ENCODE assay signal across 13 cellular contexts in the genomic region with DNA sequence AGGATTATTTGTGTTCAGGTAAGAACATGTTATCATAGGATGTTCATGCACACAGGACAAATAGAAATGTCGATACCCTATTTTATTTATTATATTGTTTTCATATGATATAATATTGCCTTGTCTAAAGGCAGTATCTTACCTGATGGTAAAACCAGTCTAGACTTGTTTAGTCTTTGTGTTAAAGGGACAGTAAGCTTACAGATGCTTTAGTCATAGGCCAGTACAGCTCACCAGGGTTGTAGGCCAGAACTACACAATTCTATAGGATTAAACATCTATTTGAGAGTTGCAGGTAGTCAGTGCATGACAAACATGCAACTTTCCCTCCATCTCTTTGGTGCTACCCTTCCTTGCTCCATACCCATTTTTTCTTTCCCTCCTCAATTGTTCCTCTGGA.
DNase-seq lines count a peak whose midpoint lies in the region; ATAC-seq, FAIRE-seq and TF ChIP-seq lines count a peak whose summit lies in the region.
"Had no signal": no experiment of that assay in that cellular context is flagged by ENCODE, and none has a peak within 500 bp of the region (broad histone marks: within the 10 kb centered on the region; RNA-seq: fewer than 3 reads in every experiment).

No MANE protein-coding gene starts in this region.

- peak; percentile 11 for ATAC-seq in stimulated activated effector memory CD8-positive, alpha-beta T cell treated with anti-CD3 and anti-CD28 coated beads, Interleukin-12 subunit alpha, Interleukin-12 subunit beta, amount 100 ng/mL, for 72 hours
- no peak for ATAC-seq in naive thymus-derived CD8-positive, alpha-beta T cell

- no peaks in the 10 kb centered on the region for H3K36me3 ChIP-seq in bronchial epithelial cell (ENCODE audit: control insufficient read depth, insufficient read depth, low read length)
- H3K36me3 ChIP-seq in mesenchymal stem cell (ENCODE audit: control insufficient read depth in 1 of 2, insufficient read depth in 2 of 2, low read depth in 1 of 2, low read length in 2 of 2), result no peaks in the 10 kb centered on the region

- no peak overlapping the region for H3K4me3 Mint-ChIP-seq in stimulated activated effector memory CD8-positive, alpha-beta T cell treated with anti-CD3 and anti-CD28 coated beads, Interleukin-12 subunit alpha, Interleukin-12 subunit beta, amount 100 ng/mL, for 72 hours
- H3K4me3 Mint-ChIP-seq in naive thymus-derived CD8-positive, alpha-beta T cell, result no peak overlapping the region

- H3K9me3 Mint-ChIP-seq in stimulated activated effector memory CD8-positive, alpha-beta T cell treated with anti-CD3 and anti-CD28 coated beads, Interleukin-12 subunit alpha, Interleukin-12 subunit beta, amount 100 ng/mL, for 72 hours, result no peaks in the 10 kb centered on the region
- H3K9me3 Mint-ChIP-seq in naive thymus-derived CD8-positive, alpha-beta T cell, result no peaks in the 10 kb centered on the region

- no peak overlapping the region for H4K8ac ChIP-seq in mesenchymal stem cell (ENCODE audit: low read length)

- no peak overlapping the region for H2BK12ac ChIP-seq in mesenchymal stem cell (ENCODE audit: low read length in 2 of 2)

- H3K4me3 ChIP-seq in bronchial epithelial cell (ENCODE audit: low read depth, low read length) (no peak overlapping the region), mesenchymal stem cell (ENCODE audit: insufficient read depth in 1 of 2, low read depth in 1 of 2, low read length in 2 of 2) (no peak overlapping the region)

- no peak overlapping the region for H4K91ac ChIP-seq in mesenchymal stem cell (ENCODE audit: low read length)

- H3K4me1 Mint-ChIP-seq in stimulated activated effector memory CD8-positive, alpha-beta T cell treated with anti-CD3 and anti-CD28 coated beads, Interleukin-12 subunit alpha, Interleukin-12 subunit beta, amount 100 ng/mL, for 72 hours, result peaks cover under 1% of the 10 kb centered on the region
- peaks cover 0 to 2% (median under 1%) of the 10 kb centered on the region in 4 donors for H3K4me1 Mint-ChIP-seq in naive thymus-derived CD8-positive, alpha-beta T cell

- no peak overlapping the region for H3K23ac ChIP-seq in mesenchymal stem cell (ENCODE audit: low read length in 2 of 2)

- H2BK5ac ChIP-seq in mesenchymal stem cell (ENCODE audit: low read depth, low read length, poor library complexity, severe bottlenecking), result no peak overlapping the region

- H3K27me3 ChIP-seq in bronchial epithelial cell (ENCODE audit: control insufficient read depth, insufficient read depth, low read length), result no peaks in the 10 kb centered on the region
- H3K27me3 ChIP-seq in mesenchymal stem cell (ENCODE audit: control insufficient read depth in 1 of 2, insufficient read depth in 1 of 2, low read length in 2 of 2), result no peaks in the 10 kb centered on the region

- H2AK5ac ChIP-seq in mesenchymal stem cell (ENCODE audit: low read length, severe bottlenecking), result no peak overlapping the region

- H3K18ac ChIP-seq in mesenchymal stem cell (ENCODE audit: low read depth in 1 of 2, low read length in 2 of 2), result no peak overlapping the region

- H3K14ac ChIP-seq in mesenchymal stem cell (ENCODE audit: low read length in 2 of 2), result no peak overlapping the region

- no peak overlapping the region for H3K4me2 ChIP-seq in mesenchymal stem cell (ENCODE audit: low read length, poor library complexity, severe bottlenecking)
- H3K4me2 ChIP-seq: SK-N-SH had no signal

- H2BK120ac ChIP-seq in mesenchymal stem cell (ENCODE audit: low read depth, low read length), result no peak overlapping the region

- H3K36me3 Mint-ChIP-seq in stimulated activated effector memory CD8-positive, alpha-beta T cell treated with anti-CD3 and anti-CD28 coated beads, Interleukin-12 subunit alpha, Interleukin-12 subunit beta, amount 100 ng/mL, for 72 hours, result no peaks in the 10 kb centered on the region
- no peaks in the 10 kb centered on the region for H3K36me3 Mint-ChIP-seq in naive thymus-derived CD8-positive, alpha-beta T cell

- no peak overlapping the region for H3K9ac ChIP-seq in mesenchymal stem cell (ENCODE audit: low read length)
- H3K9ac ChIP-seq: SK-N-SH had no signal

- H3K27ac Mint-ChIP-seq in stimulated activated effector memory CD8-positive, alpha-beta T cell treated with anti-CD3 and anti-CD28 coated beads, Interleukin-12 subunit alpha, Interleukin-12 subunit beta, amount 100 ng/mL, for 72 hours, result no peak overlapping the region
- H3K27ac Mint-ChIP-seq in naive thymus-derived CD8-positive, alpha-beta T cell, result no peak overlapping the region

- no peak overlapping the region for H2AFZ ChIP-seq in mesenchymal stem cell (ENCODE audit: low read depth, low read length)

- peak; percentile 77 for FAIRE-seq in bronchial epithelial cell (lab: Jason Lieb, UNC)

- peaks cover 0 to 9% (median 1%) of the 10 kb centered on the region in 5 donors for H3K27me3 Mint-ChIP-seq in naive thymus-derived CD8-positive, alpha-beta T cell

- no peaks in the 10 kb centered on the region for H3K9me3 ChIP-seq in mesenchymal stem cell (ENCODE audit: control insufficient read depth, low read length)
- H3K9me3 ChIP-seq: Caco-2, SK-N-SH had no signal

- H3K4me1 ChIP-seq in mesenchymal stem cell (ENCODE audit: control insufficient read depth, insufficient read depth, low read depth, low read length), result peaks cover 1% of the 10 kb centered on the region

- peak; percentile 35 for DNase-seq in HPDE6-E6E7 (ENCODE audit: extremely low spot score)
- peak; percentile 89 for DNase-seq in bronchial epithelial cell (ENCODE audit: low read depth)
- no peak for DNase-seq in mesenchymal stem cell
- DNase-seq in stimulated activated effector memory CD8-positive, alpha-beta T cell treated with anti-CD3 and anti-CD28 coated beads, Interleukin-12 subunit alpha, Interleukin-12 subunit beta, amount 100 ng/mL, for 72 hours (ENCODE audit: low spot score in 2 of 2), result no peak
- DNase-seq in NCI-H146 treated with DMSO at 0.1 percent for 48 hours (lab: John Stamatoyannopoulos, UW; ENCODE audit: unreplicated experiment), result no peak
- no peak for DNase-seq in naive thymus-derived CD8-positive, alpha-beta T cell
- DNase-seq in effector CD8-positive, alpha-beta T cell (lab: John Stamatoyannopoulos, UW), result no peak
- no peak for DNase-seq in NCI-H510A (lab: John Stamatoyannopoulos, UW)
- DNase-seq: ACHN, NCI-H1930 had no signal

- no peak for TF ChIP-seq CTCF in bronchial epithelial cell (IDR thresholded peaks at IDR 0.05; ENCODE audit: insufficient read depth, low read length, severe bottlenecking)

- no peaks in the 10 kb centered on the region for H3K79me1 ChIP-seq in mesenchymal stem cell (replicated peaks; ENCODE audit: low read length, poor library complexity, severe bottlenecking)

- H3K27ac ChIP-seq in mesenchymal stem cell (ENCODE audit: low read length, poor library complexity, severe bottlenecking), result peak overlapping the region; percentile 87
- H3K27ac ChIP-seq: HL-60 had no signal

- WGBS in mesenchymal stem cell, result no CpG with 5 or more reads among the region's 1 CpG

- H2BK15ac ChIP-seq in mesenchymal stem cell (ENCODE audit: low read depth, poor library complexity, severe bottlenecking), result no peak overlapping the region

- no peak overlapping the region for H3K4ac ChIP-seq in mesenchymal stem cell (ENCODE audit: low read depth in 1 of 2, low read length in 2 of 2)

- POLR2A ChIA-PET in naive thymus-derived CD8-positive, alpha-beta T cell (lab: Charles Lee), result no interaction called here

Comparison
In these comparisons a context has a peak if more than half of its experiments do, and no peak if none do; other contexts are left out.
1. DNase-seq: peak in HPDE6-E6E7 (single experiment) and bronchial epithelial cell (single experiment); none in mesenchymal stem cell (single experiment), stimulated activated effector memory CD8-positive, alpha-beta T cell treated with anti-CD3 and anti-CD28 coated beads, Interleukin-12 subunit alpha, Interleukin-12 subunit beta, amount 100 ng/mL, for 72 hours (0 of 2), NCI-H146 treated with DMSO at 0.1 percent for 48 hours (single experiment), naive thymus-derived CD8-positive, alpha-beta T cell (0 of 10), effector CD8-positive, alpha-beta T cell (single experiment) and NCI-H510A (single experiment).